Comparison of ENCODE assay signal across 17 cellular contexts in the genomic region with DNA sequence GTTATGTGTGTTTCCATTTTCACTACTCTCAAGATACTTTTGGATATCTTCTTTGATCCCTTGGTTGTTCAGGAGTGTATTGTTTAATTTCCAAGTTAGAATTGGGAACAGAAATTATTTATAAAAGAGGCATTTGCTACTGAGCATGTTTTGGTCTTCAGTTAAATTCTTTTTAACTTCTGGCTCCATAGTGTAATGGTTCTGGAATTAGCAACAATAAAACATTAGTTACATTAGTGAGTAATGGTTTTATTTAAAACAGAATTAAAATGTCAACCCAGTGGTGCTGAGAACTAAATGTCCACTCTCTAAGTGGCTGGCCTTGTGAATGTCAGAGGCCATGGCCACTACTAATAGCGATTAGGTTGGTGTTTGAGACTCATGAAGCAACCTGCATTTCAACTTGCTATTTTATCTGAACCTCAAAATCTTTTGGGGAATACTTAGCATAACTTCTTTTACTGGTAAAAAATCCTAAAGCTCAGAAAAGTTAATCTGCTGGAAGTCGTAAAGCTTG. TPM values are rescaled to one million over a fixed set of nuclear protein-coding genes. Genes with fewer than 3 reads are reported as not detected.
DNase-seq lines count a peak whose midpoint lies in the region; TF ChIP-seq lines count a peak whose summit lies in the region.
"Had no signal": no experiment of that assay in that cellular context is flagged by ENCODE, and none has a peak within 500 bp of the region (broad histone marks: within the 10 kb centered on the region; RNA-seq: fewer than 3 reads in every experiment).

No MANE protein-coding gene starts in this region.

- H3K4me3 Mint-ChIP-seq in HFFc6 = peak overlapping the region; percentile 2; the same call in 1 of the 2 replicates
- H3K4me3 Mint-ChIP-seq: CD4-positive, alpha-beta memory T cell; IgD-negative memory B cell had no signal

- H4K20me1 ChIP-seq in smooth muscle cell (ENCODE audit: low read depth) (no peaks in the 10 kb centered on the region), mammary epithelial cell (ENCODE audit: insufficient read depth, low read length) (no peaks in the 10 kb centered on the region)

- peak; percentile 24 for DNase-seq in HFFc6
- DNase-seq in fibroblast of villous mesenchyme (ENCODE audit: low read depth) = peak; percentile 84
- no peak for DNase-seq in smooth muscle cell (lab: John Stamatoyannopoulos, UW; ENCODE audit: unreplicated experiment)
- DNase-seq in mammary epithelial cell = no peak
- no peak for DNase-seq in DMS 273 treated with DMSO at 0.1 percent for 48 hours (lab: John Stamatoyannopoulos, UW)
- no peak for DNase-seq in activated CD4-positive, alpha-beta T cell treated with anti-CD3 and anti-CD28 coated beads, Interleukin-2, amount 50 U/mL, for 48 hours
- DNase-seq in tibial artery = no peak
- DNase-seq: BE2C; CD4-positive, alpha-beta memory T cell; DMS153; DMS79 treated with DMSO at 0.1 percent for 48 hours; GF-D8; HCEC 1CT had no signal

- peak overlapping the region; percentile 75 for H3K27ac Mint-ChIP-seq in HFFc6
- H3K27ac Mint-ChIP-seq: IgD-negative memory B cell had no signal

- H3K4me3 ChIP-seq in fibroblast of villous mesenchyme (ENCODE audit: low read depth, low read length) = no peak overlapping the region
- no peak overlapping the region for H3K4me3 ChIP-seq in smooth muscle cell
- no peak overlapping the region for H3K4me3 ChIP-seq in mammary epithelial cell (replicated peaks in 1 of 3; ENCODE audit: insufficient read depth in 1 of 3, low read depth in 2 of 3, low read length in 3 of 3)
- H3K4me3 ChIP-seq in tibial artery = no peak overlapping the region

- no peaks in the 10 kb centered on the region for H3K36me3 ChIP-seq in smooth muscle cell (ENCODE audit: low read depth)
- H3K36me3 ChIP-seq in mammary epithelial cell (ENCODE audit: insufficient read depth, low read length) = no peaks in the 10 kb centered on the region
- no peaks in the 10 kb centered on the region for H3K36me3 ChIP-seq in tibial artery
- H3K36me3 ChIP-seq: BE2C had no signal

- H3K27ac ChIP-seq in smooth muscle cell (ENCODE audit: low read depth) = no peak overlapping the region
- no peak overlapping the region for H3K27ac ChIP-seq in mammary epithelial cell (ENCODE audit: insufficient read depth, low read depth, low read length)
- H3K27ac ChIP-seq in tibial artery = no peak overlapping the region
- H3K27ac ChIP-seq: C4-2B had no signal

- 86% methylated on average over 2 of the region's 2 CpGs for WGBS in smooth muscle cell (ENCODE audit: low lambda C conversion rate)
- WGBS in mammary epithelial cell (ENCODE audit: low coverage, missing lambda C conversion rate) = 86% methylated on average over 2 of the region's 2 CpGs

- H3K36me3 Mint-ChIP-seq in HFFc6 (ENCODE audit: low read depth) = peaks cover 27% of the 10 kb centered on the region
- H3K36me3 Mint-ChIP-seq: IgD-negative memory B cell had no signal

- H3K9me3 Mint-ChIP-seq in HFFc6 = peaks cover 24% of the 10 kb centered on the region
- H3K9me3 Mint-ChIP-seq: IgD-negative memory B cell had no signal

- intact Hi-C loops in mammary epithelial cell (cut with micrococcal nuclease) (loop anchor here (10.0 kb wide), 3 partner anchors 466 to 1834 kb away; a partner anchor contains a TSS), tibial artery (cut with DNase I; ENCODE audit: low total_unique reads) (loop anchor here (10.0 kb wide), 1 partner anchor 404 kb away; no protein-coding TSS in a partner anchor)

- H2AFZ ChIP-seq in smooth muscle cell (ENCODE audit: low read depth) = peak overlapping the region; percentile 24
- H2AFZ ChIP-seq in mammary epithelial cell (ENCODE audit: low read depth, low read length) = no peak overlapping the region

- no peak overlapping the region for H3K4me2 ChIP-seq in smooth muscle cell
- H3K4me2 ChIP-seq in mammary epithelial cell (ENCODE audit: insufficient read depth, low read depth, low read length) = no peak overlapping the region

- in situ Hi-C loops in mammary epithelial cell (cut with MboI; ENCODE audit: low sequenced_read_pairs in 2 of 2) = no loop called here

- no peaks in the 10 kb centered on the region for H3K79me2 ChIP-seq in smooth muscle cell (ENCODE audit: low read depth)
- H3K79me2 ChIP-seq in mammary epithelial cell (ENCODE audit: insufficient read depth, low read length) = no peaks in the 10 kb centered on the region

- no peak for TF ChIP-seq CTCF in HFFc6 (IDR thresholded peaks at IDR 0.05)
- no peak for TF ChIP-seq CTCF in fibroblast of villous mesenchyme (IDR thresholded peaks at IDR 0.05; ENCODE audit: insufficient read depth, low read depth, low read length)
- TF ChIP-seq CTCF in smooth muscle cell (IDR thresholded peaks at IDR 0.05; ENCODE audit: borderline replicate concordance, insufficient read depth, poor library complexity, severe bottlenecking) = no peak
- TF ChIP-seq CTCF in mammary epithelial cell (conservative IDR thresholded peaks at IDR 0.05 in 1 of 2, IDR thresholded peaks at IDR 0.05 in 1 of 2; ENCODE audit: extremely low read depth in 1 of 2, insufficient read depth in 1 of 2, low read depth in 1 of 2, low read length in 2 of 2) = no peak
- TF ChIP-seq CTCF in tibial artery (IDR thresholded peaks at IDR 0.05) = no peak

- peaks cover 64% of the 10 kb centered on the region for H3K4me1 Mint-ChIP-seq in HFFc6 (ENCODE audit: low read depth)
- H3K4me1 Mint-ChIP-seq: CD4-positive, alpha-beta memory T cell; IgD-negative memory B cell had no signal

- dilution Hi-C loops in mammary epithelial cell (cut with HindIII; ENCODE audit: low sequenced_read_pairs) = loop anchor here (10.0 kb wide), 1 partner anchor 476 kb away; no protein-coding TSS in a partner anchor

- H3K9me3 ChIP-seq in smooth muscle cell (replicated peaks; ENCODE audit: low read depth) (no peaks in the 10 kb centered on the region), mammary epithelial cell (replicated peaks; ENCODE audit: insufficient read depth, low read length) (no peaks in the 10 kb centered on the region), tibial artery (no peaks in the 10 kb centered on the region)
- H3K9me3 ChIP-seq: BE2C had no signal

- CTCF ChIA-PET in mammary epithelial cell (lab: Charles Lee; ENCODE audit: low non-redundant PET) = no interaction called here

- H3K9ac ChIP-seq in smooth muscle cell (ENCODE audit: low read depth) (no peak overlapping the region), mammary epithelial cell (ENCODE audit: insufficient read depth, low read length) (no peak overlapping the region)

- H3K27me3 Mint-ChIP-seq in HFFc6 (ENCODE audit: insufficient read depth) = no peaks in the 10 kb centered on the region

- no TSS peak for BruUV-seq in mammary epithelial cell (replicated peaks; lab: Mats Ljungman, UMichigan)

- no peaks in the 10 kb centered on the region for H3F3A ChIP-seq in smooth muscle cell (ENCODE audit: low read depth)

- H3K27me3 ChIP-seq in smooth muscle cell (ENCODE audit: low read depth) (peaks cover 6% of the 10 kb centered on the region), mammary epithelial cell (ENCODE audit: insufficient read depth, low read length) (peaks cover 7% of the 10 kb centered on the region), tibial artery (no peaks in the 10 kb centered on the region)

- H3K4me1 ChIP-seq in smooth muscle cell (ENCODE audit: low read depth) (no peaks in the 10 kb centered on the region), mammary epithelial cell (ENCODE audit: insufficient read depth, low read length) (no peaks in the 10 kb centered on the region), tibial artery (peaks cover 0 to 11% (median 0%) of the 10 kb centered on the region in 4 donors)
- H3K4me1 ChIP-seq: BE2C had no signal

RNA-seq across cellular contexts. Expression of a gene that starts 19.5 kb away (rescaled TPM):
- 100 to 1,000 TPM in 3 of 6 experiments, 10 to 100 TPM in 3; 31.5 to 133 (median 101) TPM for total RNA-seq in HFFc6 (2021; fragmentation: NEBNext Ultra II Directional; extraction: Animal tissue kit (Norgen Biotek cat#: 25700))
- total RNA-seq in fibroblast of villous mesenchyme = 198 and 209 TPM in 2 replicates
- 54.0 and 54.1 TPM in 2 replicates for total RNA-seq in smooth muscle cell
- 42.5 and 46.7 TPM in 2 replicates for polyA plus RNA-seq in smooth muscle cell
- total RNA-seq in mammary epithelial cell = under 1 TPM in 1 of 2 donors, not detected in 1; 0.83 TPM
- not detected for polyA plus RNA-seq in mammary epithelial cell
- polyA minus RNA-seq in mammary epithelial cell = not detected
- total RNA-seq: CD4-positive, alpha-beta memory T cell; HT-29 had no signal
- polyA plus RNA-seq: CD4-positive, alpha-beta memory T cell; IgD-negative memory B cell had no signal

RNA-seq across cellular contexts. Expression of a gene that starts 57.2 kb away (rescaled TPM):
- total RNA-seq in HFFc6 (2021; fragmentation: NEBNext Ultra II Directional; extraction: Animal tissue kit (Norgen Biotek cat#: 25700)) = under 1 TPM in 1 of 6 experiments, not detected in 5; 0.13 TPM
- total RNA-seq in fibroblast of villous mesenchyme = 2.6 and 3.9 TPM in 2 replicates
- not detected in 2 replicates for total RNA-seq in smooth muscle cell
- 0.53 TPM in 1 of 2 replicates, not detected in the other for polyA plus RNA-seq in smooth muscle cell
- under 1 TPM; 0.19 to 0.50 TPM for total RNA-seq in mammary epithelial cell
- polyA plus RNA-seq in mammary epithelial cell = not detected
- polyA minus RNA-seq in mammary epithelial cell = not detected
- total RNA-seq: H1 had no signal
- polyA plus RNA-seq: H1 had no signal

Comparison
In these comparisons a context has a peak if more than half of its experiments do, and no peak if none do; other contexts are left out.
1. DNase-seq: peak in HFFc6 (single experiment) and fibroblast of villous mesenchyme (single experiment); none in smooth muscle cell (single experiment), mammary epithelial cell (single experiment), DMS 273 treated with DMSO at 0.1 percent for 48 hours (single experiment), activated CD4-positive, alpha-beta T cell treated with anti-CD3 and anti-CD28 coated beads, Interleukin-2, amount 50 U/mL, for 48 hours (0 of 2) and tibial artery (0 of 2).
2. RNA of a gene that starts 19.5 kb away (total RNA-seq): 198 to 209 TPM in fibroblast of villous mesenchyme, 31.5 to 133 TPM in HFFc6 and 54.0 to 54.1 TPM in smooth muscle cell; 0.83 TPM in mammary epithelial cell; every median in the first group is over 10 times any median in the second.